Comparison of ENCODE assay signal across 15 cellular contexts in the genomic region with DNA sequence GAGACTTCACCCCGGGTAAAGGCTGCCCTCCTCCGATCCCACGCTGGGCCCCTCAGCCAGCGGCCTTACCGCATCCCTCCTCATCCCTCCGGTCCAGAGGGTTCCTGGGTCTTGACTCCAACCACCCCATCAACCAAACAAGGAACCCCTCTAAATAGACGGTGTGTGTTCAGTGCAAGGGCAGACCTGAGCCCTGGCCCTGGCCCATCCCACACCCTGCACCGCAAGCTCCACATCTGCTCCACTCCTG. TPM values are rescaled to one million over a fixed set of nuclear protein-coding genes. Genes with fewer than 3 reads are reported as not detected.
DNase-seq lines count a peak whose midpoint lies in the region; ATAC-seq and TF ChIP-seq lines count a peak whose summit lies in the region.
"Had no signal": no experiment of that assay in that cellular context is flagged by ENCODE, and none has a peak within 500 bp of the region (broad histone marks: within the 10 kb centered on the region; RNA-seq: fewer than 3 reads in every experiment).

No MANE protein-coding gene starts in this region.

- no peak for TF ChIP-seq RAD21 in HCT116 (IDR thresholded peaks at IDR 0.05; ENCODE audit: low read depth)

- no peaks in the 10 kb centered on the region for H3K4me1 Mint-ChIP-seq in activated T-helper 17 cell treated with anti-CD3 and anti-CD28 coated beads, Interleukin-2, amount 50 U/mL, for 72 hours

- no peak overlapping the region for H2AFZ ChIP-seq in HCT116 (ENCODE audit: low read depth, low read length, poor library complexity, severe bottlenecking)

- H3K36me3 ChIP-seq in HCT116 (ENCODE audit: control insufficient read depth in 1 of 2, insufficient read depth in 2 of 2, low read length in 2 of 2) (no peaks in the 10 kb centered on the region), iPS-18a (ENCODE audit: control insufficient read depth, low read depth, low read length) (peaks cover 6% of the 10 kb centered on the region), spleen (no peaks in the 10 kb centered on the region), Peyer's patch (no peaks in the 10 kb centered on the region)
- H3K36me3 ChIP-seq: vagina had no signal

- H3K27ac ChIP-seq in HCT116 (ENCODE audit: low read depth, low read length): no peak overlapping the region
- peak overlapping the region; percentile 39 for H3K27ac ChIP-seq in iPS-18a (ENCODE audit: low read length)
- no peak overlapping the region for H3K27ac ChIP-seq in spleen
- no peak overlapping the region for H3K27ac ChIP-seq in Peyer's patch
- H3K27ac ChIP-seq: vagina had no signal

- H3K27me3 ChIP-seq in HCT116 (ENCODE audit: insufficient read depth, low read length) (no peaks in the 10 kb centered on the region), iPS-18a (ENCODE audit: control insufficient read depth, insufficient read depth, low read length) (peaks cover 20% of the 10 kb centered on the region), spleen (replicated peaks in 1 of 7) (peaks cover 4 to 82% (median 54%) of the 10 kb centered on the region in 7 donors), Peyer's patch (peaks cover 0 to 20% of the 10 kb centered on the region in 2 donors)

- H3K4me3 ChIP-seq in HCT116 (replicated peaks in 1 of 2; ENCODE audit: low read depth in 1 of 2, low read length in 2 of 2) (no peak overlapping the region), iPS-18a (ENCODE audit: low read length) (peak overlapping the region; percentile 81), spleen (no peak overlapping the region), Peyer's patch (no peak overlapping the region)

- H3K9ac ChIP-seq in HCT116 (ENCODE audit: low read length) (no peak overlapping the region), iPS-18a (ENCODE audit: low read length) (peak overlapping the region; percentile 88)

- no peaks in the 10 kb centered on the region for H3K9me2 ChIP-seq in HCT116 (ENCODE audit: insufficient read depth)

- CTCF ChIA-PET in HCT116 (lab: Charles Lee): no interaction called here

- H3K4me3 Mint-ChIP-seq in activated T-helper 17 cell treated with anti-CD3 and anti-CD28 coated beads, Interleukin-2, amount 50 U/mL, for 72 hours: peak overlapping the region; percentile 27

- POLR2A ChIA-PET in HCT116 (lab: Charles Lee): no interaction called here

- H3K79me2 ChIP-seq in HCT116 (ENCODE audit: insufficient read depth, low read length): no peaks in the 10 kb centered on the region

- DNase-seq in HCT116 (ENCODE audit: low read depth, low spot score): no peak
- DNase-seq in spleen: peak; percentile 50
- DNase-seq in SIG-M5 treated with dmso at 0.1 percent for 504 hours (lab: John Stamatoyannopoulos, UW; ENCODE audit: unreplicated experiment): no peak
- no peak for DNase-seq in NCI-H146 treated with DMSO at 0.1 percent for 48 hours (lab: John Stamatoyannopoulos, UW; ENCODE audit: unreplicated experiment)
- no peak for DNase-seq in Peyer's patch
- DNase-seq: activated CD8-positive, alpha-beta memory T cell treated with anti-CD3 and anti-CD28 coated beads, Interleukin-2, amount 50 U/mL, for 4 hours; amniotic stem cell; CD4-positive, CD25-positive, alpha-beta regulatory T cell; dermis blood vessel endothelial cell; NCI-H1092; NCI-H226 had no signal

- no peak overlapping the region for H3K4me2 ChIP-seq in HCT116 (ENCODE audit: low read length)

- H3K9me3 ChIP-seq in HCT116 (ENCODE audit: control insufficient read depth in 1 of 2, insufficient read depth in 1 of 2, low read depth in 1 of 2, low read length in 2 of 2) (peaks cover 0 to under 1% of the 10 kb centered on the region in 2 experiments; a peak in 2 of 4 replicates), iPS-18a (ENCODE audit: control insufficient read depth, low read depth, low read length) (no peaks in the 10 kb centered on the region), spleen (peaks cover 0 to 20% (median 9%) of the 10 kb centered on the region in 8 donors), Peyer's patch (peaks cover 0 to 6% (median 0%) of the 10 kb centered on the region in 4 donors)
- H3K9me3 ChIP-seq: vagina had no signal

- TF ChIP-seq POLR2A in HCT116 (IDR thresholded peaks at IDR 0.05; ENCODE audit: borderline replicate concordance, extremely low read depth, insufficient read depth, insufficient read length): no peak
- TF ChIP-seq POLR2A in spleen (IDR thresholded peaks at IDR 0.05): no peak
- no peak for TF ChIP-seq POLR2A in Peyer's patch (IDR thresholded peaks at IDR 0.05)

- WGBS in spleen, 5 donors: 71 to 84% (median 80%) methylated on average over 2 to 8 of the region's 8 CpGs

- H3K9me3 Mint-ChIP-seq in activated T-helper 17 cell treated with anti-CD3 and anti-CD28 coated beads, Interleukin-2, amount 50 U/mL, for 72 hours: peaks cover 7% of the 10 kb centered on the region

- TF ChIP-seq CTCF in HCT116 (IDR thresholded peaks at IDR 0.05 in 2 of 3, conservative IDR thresholded peaks at IDR 0.05 in 1 of 3; ENCODE audit: borderline replicate concordance in 1 of 3, insufficient read depth in 1 of 3, low read depth in 2 of 3, low read length in 2 of 3) (no peak), spleen (IDR thresholded peaks at IDR 0.05 in 8 of 11, conservative IDR thresholded peaks at IDR 0.05 in 3 of 11) (no peak), Peyer's patch (IDR thresholded peaks at IDR 0.05) (no peak)

- H3K4me1 ChIP-seq in HCT116 (ENCODE audit: control insufficient read depth in 1 of 2, insufficient read depth in 2 of 2, low read length in 2 of 2): no peaks in the 10 kb centered on the region
- peaks cover 15% of the 10 kb centered on the region for H3K4me1 ChIP-seq in iPS-18a (ENCODE audit: control insufficient read depth, low read depth, low read length)
- peaks cover 3 to 32% (median 26%) of the 10 kb centered on the region in 6 donors for H3K4me1 ChIP-seq in spleen
- peaks cover 0 to 21% (median 10%) of the 10 kb centered on the region in 4 donors for H3K4me1 ChIP-seq in Peyer's patch

- no TSS peak for BruUV-seq in HCT116 (replicated peaks; lab: Mats Ljungman, UMichigan)

- H4K20me1 ChIP-seq in HCT116 (ENCODE audit: insufficient read depth): no peaks in the 10 kb centered on the region

- ATAC-seq in HCT116: 0 out of 2 replicates have a peak, but pooled peaks have one; percentile 27
- no peak for ATAC-seq in activated T-helper 17 cell treated with anti-CD3 and anti-CD28 coated beads, Interleukin-2, amount 50 U/mL, for 72 hours (replicated peaks)
- ATAC-seq: SK-N-SH treated with all-trans-retinoic acid at 6 μM for 48 hours had no signal

- H3K27me3 Mint-ChIP-seq in activated T-helper 17 cell treated with anti-CD3 and anti-CD28 coated beads, Interleukin-2, amount 50 U/mL, for 72 hours: peaks cover 26% of the 10 kb centered on the region

- no peak overlapping the region for H3K27ac Mint-ChIP-seq in activated T-helper 17 cell treated with anti-CD3 and anti-CD28 coated beads, Interleukin-2, amount 50 U/mL, for 72 hours
- H3K27ac Mint-ChIP-seq: CD4-positive, CD25-positive, alpha-beta regulatory T cell had no signal

- no peaks in the 10 kb centered on the region for H3K36me3 Mint-ChIP-seq in activated T-helper 17 cell treated with anti-CD3 and anti-CD28 coated beads, Interleukin-2, amount 50 U/mL, for 72 hours (ENCODE audit: low read depth)
- H3K36me3 Mint-ChIP-seq: CD4-positive, CD25-positive, alpha-beta regulatory T cell had no signal

- RAD21 ChIA-PET in HCT116 (lab: Charles Lee; ENCODE audit: low non-redundant PET in 1 of 2, low total read pairs in 2 of 2, uncharacterized antibody in 2 of 2, unreplicated experiment in 2 of 2): no interaction called here

- intact Hi-C loops in HCT116 (cut with micrococcal nuclease): no loop called here
- intact Hi-C loops in spleen (cut with DNase I; ENCODE audit: low total_unique reads): no loop called here

TF ChIP-seq in HCT116, 20 proteins besides CTCF, POLR2A, EP300 and RAD21 (continues in another document):
- TF ChIP-seq TCF7L2 (IDR thresholded peaks at IDR 0.05; ENCODE audit: borderline replicate concordance, extremely low read depth, insufficient read depth, insufficient read length): no peak
- TF ChIP-seq SIN3A (IDR thresholded peaks at IDR 0.05; ENCODE audit: low read depth): no peak
- no peak for TF ChIP-seq ZNF274 (IDR thresholded peaks at IDR 0.05; ENCODE audit: low read depth, low read length)
- TF ChIP-seq EZH2 (IDR thresholded peaks at IDR 0.05): no peak
- TF ChIP-seq ELF1 (IDR thresholded peaks at IDR 0.05; ENCODE audit: borderline replicate concordance, low read depth): no peak
- no peak for TF ChIP-seq CBX3 (IDR thresholded peaks at IDR 0.05; ENCODE audit: low read depth)
- TF ChIP-seq EZH2phosphoT487 (IDR thresholded peaks at IDR 0.05; ENCODE audit: borderline replicate concordance): no peak
- no peak for TF ChIP-seq EGR1 (IDR thresholded peaks at IDR 0.05; ENCODE audit: low read depth)
- TF ChIP-seq, protein P1, sequence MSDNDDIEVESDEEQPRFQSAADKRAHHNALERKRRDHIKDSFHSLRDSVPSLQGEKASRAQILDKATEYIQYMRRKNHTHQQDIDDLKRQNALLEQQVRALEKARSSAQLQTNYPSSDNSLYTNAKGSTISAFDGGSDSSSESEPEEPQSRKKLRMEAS (IDR thresholded peaks at IDR 0.05): no peak
- TF ChIP-seq POLR2AphosphoS5 (IDR thresholded peaks at IDR 0.05; ENCODE audit: low read depth, low read length): no peak

RNA-seq across cellular contexts. Expression of a gene that starts 1.8 kb away (rescaled TPM):
- total RNA-seq in HCT116 (2021; ENCODE audit: unreplicated experiment) (0.27 TPM), spleen (1 to 10 TPM in 2 of 7 donors, under 1 TPM in 4, not detected in 1; 0.17 to 2.0 (median 0.86) TPM), Peyer's patch (1 to 10 TPM in 3 of 4 donors, under 1 TPM in 1; 0.83 to 6.0 (median 2.0) TPM)
- 0.09 TPM in 2 replicates for polyA plus RNA-seq in HCT116 (2012)
- total RNA-seq in activated T-helper 17 cell treated with anti-CD3 and anti-CD28 coated beads, Interleukin-2, amount 50 U/mL, for 72 hours: 1 to 10 TPM in 1 of 2 donors, under 1 TPM in 1; 0.37 to 1.1 TPM
- polyA plus RNA-seq in spleen: under 1 TPM; 0.02 to 0.11 (median 0.10) TPM
- total RNA-seq: CD4-positive, CD25-positive, alpha-beta regulatory T cell; dermis blood vessel endothelial cell had no signal
- polyA plus RNA-seq: CD4-positive, CD25-positive, alpha-beta regulatory T cell had no signal

RNA-seq across cellular contexts. Expression of a gene that starts 50.4 kb away (rescaled TPM):
- 0.34 TPM for total RNA-seq in HCT116 (2021; ENCODE audit: unreplicated experiment)
- not detected in 2 replicates for polyA plus RNA-seq in HCT116 (2012)
- total RNA-seq in activated T-helper 17 cell treated with anti-CD3 and anti-CD28 coated beads, Interleukin-2, amount 50 U/mL, for 72 hours: not detected
- total RNA-seq in spleen: 1 to 10 TPM in 5 of 7 donors, under 1 TPM in 1, not detected in 1; 0.70 to 4.5 (median 3.8) TPM
- polyA plus RNA-seq in spleen: 1 to 10 TPM in 2 of 3 donors, under 1 TPM in 1; 0.61 to 1.5 (median 1.2) TPM
- 1 to 10 TPM in 1 of 4 donors, not detected in 3; 1.5 TPM for total RNA-seq in Peyer's patch
- total RNA-seq: CD4-positive, CD25-positive, alpha-beta regulatory T cell; dermis blood vessel endothelial cell; vagina had no signal
- polyA plus RNA-seq: CD4-positive, CD25-positive, alpha-beta regulatory T cell had no signal
